ENCODE assay signal across 23 cellular contexts in the genomic region with DNA sequence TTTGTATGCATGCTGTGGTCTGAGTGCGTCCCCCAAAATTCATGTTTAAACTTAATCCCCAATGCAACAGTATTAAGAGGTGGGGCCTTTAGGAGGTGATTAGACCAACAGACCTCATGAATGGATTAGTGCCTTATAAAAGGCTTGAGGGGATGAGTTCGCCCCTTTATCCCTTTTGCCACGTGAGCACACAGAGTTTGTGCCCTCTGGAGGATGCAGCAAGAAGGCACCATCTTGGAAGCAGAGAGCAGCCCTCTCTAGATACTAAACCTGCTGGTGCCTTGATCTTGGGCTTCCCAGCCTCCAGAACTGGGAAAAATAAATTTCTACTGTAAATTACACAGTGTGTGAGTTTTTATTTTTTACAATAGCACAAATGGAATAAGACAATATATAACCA.
"Had no signal": no experiment of that assay in that cellular context is flagged by ENCODE, and none has a peak within 500 bp of the region (broad histone marks: within the 10 kb centered on the region; RNA-seq: fewer than 3 reads in every experiment).

No MANE protein-coding gene starts in this region.

- H3K36me3 Mint-ChIP-seq: activated CD4-positive, alpha-beta memory T cell treated with anti-CD3 and anti-CD28 coated beads for 36 hours; activated naive CD8-positive, alpha-beta T cell treated with anti-CD3 and anti-CD28 coated beads, Interleukin-2, amount 10 ng/mL, durations not matched to agents 7 days and 5 days; stimulated activated naive B cell treated with anti-CD40 and anti-IgM and Interleukin-4, amounts not matched to agents 10 μg/mL and 1 μg/mL and 100 μg/mL, for 72 hours had no signal

- H3K4me3 Mint-ChIP-seq: activated CD4-positive, alpha-beta memory T cell treated with anti-CD3 and anti-CD28 coated beads for 36 hours; activated naive CD4-positive, alpha-beta T cell treated with anti-CD3 and anti-CD28 coated beads for 36 hours; activated naive CD8-positive, alpha-beta T cell treated with anti-CD3 and anti-CD28 coated beads, Interleukin-2, amount 10 ng/mL, durations not matched to agents 7 days and 5 days; activated T-cell treated with anti-CD3 and anti-CD28 coated beads, Interleukin-2, amount 50 U/mL, for 72 hours; naive thymus-derived CD4-positive, alpha-beta T cell; neural crest cell; stimulated activated naive B cell treated with anti-CD40 and anti-IgM and Interleukin-4, amounts not matched to agents 10 μg/mL and 1 μg/mL and 100 μg/mL, for 72 hours had no signal

- H3K9me3 Mint-ChIP-seq: activated CD4-positive, alpha-beta memory T cell treated with anti-CD3 and anti-CD28 coated beads for 36 hours; activated naive CD4-positive, alpha-beta T cell treated with anti-CD3 and anti-CD28 coated beads for 36 hours; stimulated activated naive B cell treated with anti-CD40 and anti-IgM and Interleukin-4, amounts not matched to agents 10 μg/mL and 1 μg/mL and 100 μg/mL, for 72 hours had no signal

- H3K4me2 ChIP-seq: smooth muscle cell had no signal

- H3K27me3 ChIP-seq: heart left ventricle, transverse colon, uterus had no signal

- H3K27ac ChIP-seq: coronary artery, epithelial cell of prostate, heart left ventricle, lower lobe of right lung, transverse colon, uterus had no signal

- DNase-seq: activated CD4-positive, alpha-beta memory T cell treated with anti-CD3 and anti-CD28 coated beads for 36 hours; activated CD4-positive, alpha-beta T cell treated with anti-CD3 and anti-CD28 coated beads for 48 hours; activated effector memory CD4-positive, alpha-beta T cell treated with Interleukin-2 at 50 U/mL for 16 hours; activated naive CD4-positive, alpha-beta T cell treated with anti-CD3 and anti-CD28 coated beads for 36 hours; activated naive CD8-positive, alpha-beta T cell treated with anti-CD3 and anti-CD28 coated beads, Interleukin-2, amount 10 ng/mL, durations not matched to agents 7 days and 5 days; activated T-cell treated with anti-CD3 and anti-CD28 coated beads, Interleukin-2, amount 50 U/mL, for 72 hours; amniotic stem cell; heart left ventricle; islet precursor cell; left colon; lower lobe of right lung; naive thymus-derived CD4-positive, alpha-beta T cell; posterior cingulate gyrus; stimulated activated CD4-positive, alpha-beta T cell treated with anti-CD3 and anti-CD28 coated beads, Interleukin-15, amount 100 ng/mL, for 24 hours; stimulated activated CD8-positive, alpha-beta memory T cell treated with anti-CD3 and anti-CD28 coated beads, Interleukin-4, amount 100 ng/mL, for 48 hours; stimulated activated naive B cell treated with anti-CD40 and anti-IgM and Interleukin-4, amounts not matched to agents 10 μg/mL and 1 μg/mL and 100 μg/mL, for 72 hours; T1000; transverse colon; uterus had no signal

- H3K27me3 Mint-ChIP-seq: activated CD4-positive, alpha-beta memory T cell treated with anti-CD3 and anti-CD28 coated beads for 36 hours; activated naive CD8-positive, alpha-beta T cell treated with anti-CD3 and anti-CD28 coated beads, Interleukin-2, amount 10 ng/mL, durations not matched to agents 7 days and 5 days had no signal

- H3K4me1 ChIP-seq: uterus had no signal

- H3K9me3 ChIP-seq: heart left ventricle, lower lobe of right lung, transverse colon, uterus had no signal

- H3K27ac Mint-ChIP-seq: activated CD4-positive, alpha-beta memory T cell treated with anti-CD3 and anti-CD28 coated beads for 36 hours; activated naive CD4-positive, alpha-beta T cell treated with anti-CD3 and anti-CD28 coated beads for 36 hours; activated naive CD8-positive, alpha-beta T cell treated with anti-CD3 and anti-CD28 coated beads, Interleukin-2, amount 10 ng/mL, durations not matched to agents 7 days and 5 days; activated T-cell treated with anti-CD3 and anti-CD28 coated beads, Interleukin-2, amount 50 U/mL, for 72 hours; naive thymus-derived CD4-positive, alpha-beta T cell; stimulated activated naive B cell treated with anti-CD40 and anti-IgM and Interleukin-4, amounts not matched to agents 10 μg/mL and 1 μg/mL and 100 μg/mL, for 72 hours had no signal

- H3K36me3 ChIP-seq: heart left ventricle, lower lobe of right lung, transverse colon, uterus had no signal

- H3K4me3 ChIP-seq: coronary artery, heart left ventricle, lower lobe of right lung, smooth muscle cell, transverse colon, uterus had no signal
